ENCODE assay signal across 17 cellular contexts in the genomic region with DNA sequence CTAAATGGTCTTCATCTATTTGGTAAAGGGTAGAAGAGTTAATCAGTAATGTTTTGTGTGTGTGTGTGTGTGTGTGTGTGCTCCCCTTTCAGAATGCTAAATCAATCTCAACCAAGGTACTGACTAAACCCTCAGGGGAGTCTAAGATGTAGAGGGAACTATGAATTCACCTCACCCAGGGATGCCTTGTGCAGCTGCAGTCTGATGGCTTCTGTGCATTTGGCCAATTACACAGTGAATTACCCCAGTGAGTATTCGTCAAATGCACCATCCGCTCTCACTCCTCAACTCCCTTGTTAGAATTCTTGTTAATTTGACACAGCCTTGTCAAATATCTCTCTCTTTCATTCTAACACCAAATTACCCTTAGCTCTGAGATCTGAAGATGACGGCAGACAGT.
DNase-seq lines count a peak whose midpoint lies in the region; ATAC-seq, FAIRE-seq and TF ChIP-seq lines count a peak whose summit lies in the region.
"Had no signal": no experiment of that assay in that cellular context is flagged by ENCODE, and none has a peak within 500 bp of the region (broad histone marks: within the 10 kb centered on the region; RNA-seq: fewer than 3 reads in every experiment).

No MANE protein-coding gene starts in this region.

- H3K4me3 ChIP-seq in neural cell (ENCODE audit: low read length) (peak overlapping the region; percentile 9), endodermal cell (ENCODE audit: low read length) (no peak overlapping the region)
- H3K4me3 ChIP-seq: ascending aorta, upper lobe of right lung had no signal

- no peaks in the 10 kb centered on the region for H3F3A ChIP-seq in neural cell (ENCODE audit: insufficient read depth, low read length, poor library complexity, severe bottlenecking)

- no peak overlapping the region for H3K9ac ChIP-seq in neural cell (ENCODE audit: low read length)
- H3K9ac ChIP-seq in endodermal cell (ENCODE audit: extremely low read depth, low read length, poor library complexity, severe bottlenecking) = no peak overlapping the region

- H4K20me1 ChIP-seq in neural cell (ENCODE audit: insufficient read depth) = no peaks in the 10 kb centered on the region

- no peak overlapping the region for H3K4me3 Mint-ChIP-seq in endodermal cell
- H3K4me3 Mint-ChIP-seq: activated CD4-positive, alpha-beta memory T cell treated with anti-CD3 and anti-CD28 coated beads, Interleukin-2, amount 10 ng/mL, durations not matched to agents 7 days and 5 days; B cell; dendritic cell treated with granulocyte-macrophage colony-stimulating factor and Interleukin-4, amounts not matched to agents 40 ng/mL and 50 ng/mL, for 4 days; naive thymus-derived CD8-positive, alpha-beta T cell had no signal

- no peaks in the 10 kb centered on the region for H3K79me2 ChIP-seq in neural cell (replicated peaks; ENCODE audit: insufficient read depth, low read length)

- H3K4me2 ChIP-seq in neural cell (ENCODE audit: low read length) = no peak overlapping the region

- WGBS in endodermal cell (ENCODE audit: insufficient coverage in 1 of 2, insufficient read length in 1 of 2), 2 experiments = 94 to 95% methylated on average over 2 to 3 of the region's 3 CpGs

- H3K27me3 ChIP-seq in neural cell (ENCODE audit: insufficient read depth, low read depth, low read length) = no peaks in the 10 kb centered on the region
- no peaks in the 10 kb centered on the region for H3K27me3 ChIP-seq in endodermal cell (ENCODE audit: control insufficient read depth, insufficient read depth, low read length, poor library complexity, severe bottlenecking)
- H3K27me3 ChIP-seq: ascending aorta, upper lobe of right lung had no signal

- H3K4me1 Mint-ChIP-seq in endodermal cell = peaks cover 13% of the 10 kb centered on the region
- H3K4me1 Mint-ChIP-seq: activated CD4-positive, alpha-beta memory T cell treated with anti-CD3 and anti-CD28 coated beads, Interleukin-2, amount 10 ng/mL, durations not matched to agents 7 days and 5 days; B cell; naive thymus-derived CD8-positive, alpha-beta T cell had no signal

- peaks cover 18% of the 10 kb centered on the region for H3K9me3 Mint-ChIP-seq in endodermal cell
- H3K9me3 Mint-ChIP-seq: activated CD4-positive, alpha-beta memory T cell treated with anti-CD3 and anti-CD28 coated beads, Interleukin-2, amount 10 ng/mL, durations not matched to agents 7 days and 5 days had no signal

- H2AFZ ChIP-seq in neural cell (ENCODE audit: low read depth, low read length) = no peak overlapping the region

- H3K27me3 Mint-ChIP-seq in endodermal cell (ENCODE audit: insufficient read depth) = no peaks in the 10 kb centered on the region
- H3K27me3 Mint-ChIP-seq: activated CD4-positive, alpha-beta memory T cell treated with anti-CD3 and anti-CD28 coated beads, Interleukin-2, amount 10 ng/mL, durations not matched to agents 7 days and 5 days; B cell; dendritic cell treated with granulocyte-macrophage colony-stimulating factor and Interleukin-4, amounts not matched to agents 40 ng/mL and 50 ng/mL, for 4 days; naive thymus-derived CD8-positive, alpha-beta T cell had no signal

- H3K36me3 Mint-ChIP-seq in endodermal cell (ENCODE audit: low read depth) = no peaks in the 10 kb centered on the region
- H3K36me3 Mint-ChIP-seq: naive thymus-derived CD8-positive, alpha-beta T cell had no signal

- TF ChIP-seq CTCF in neural cell (IDR thresholded peaks at IDR 0.05; ENCODE audit: poor library complexity, severe bottlenecking) = no peak
- no peak for TF ChIP-seq CTCF in endodermal cell (conservative IDR thresholded peaks at IDR 0.05)

- no peaks in the 10 kb centered on the region for H3K9me3 ChIP-seq in neural cell (ENCODE audit: low read length)
- H3K9me3 ChIP-seq in endodermal cell (ENCODE audit: control insufficient read depth, low read length) = peaks cover 8% of the 10 kb centered on the region
- H3K9me3 ChIP-seq: ascending aorta, upper lobe of right lung had no signal

- no peaks in the 10 kb centered on the region for H3K9me2 ChIP-seq in neural cell (ENCODE audit: insufficient read depth, low read length)

- DNase-seq in frontal cortex (ENCODE audit: low spot score in 2 of 2) = no peak
- DNase-seq in NK-92 treated with Interleukin-12 subunit alpha and Interleukin-12 subunit beta, amount 100 ng/mL, for 24 hours (lab: John Stamatoyannopoulos, UW) = no peak
- DNase-seq in endodermal cell = no peak
- no peak for DNase-seq in AG08396 (ENCODE audit: low spot score)
- DNase-seq: activated CD4-positive, alpha-beta memory T cell treated with anti-CD3 and anti-CD28 coated beads, Interleukin-2, amount 10 ng/mL, durations not matched to agents 7 days and 5 days; DMS153; naive thymus-derived CD8-positive, alpha-beta T cell; SIG-M5; stimulated activated CD4-positive, alpha-beta T cell treated with anti-CD3 and anti-CD28 coated beads, Interleukin-4, amount 100 ng/mL, for 1 hour; upper lobe of right lung had no signal

- H3K36me3 ChIP-seq in neural cell (ENCODE audit: insufficient read depth, low read length) (no peaks in the 10 kb centered on the region), endodermal cell (ENCODE audit: control insufficient read depth, insufficient read depth, low read length) (no peaks in the 10 kb centered on the region)
- H3K36me3 ChIP-seq: ascending aorta, upper lobe of right lung had no signal

- peak; percentile 36 for ATAC-seq in GM19025 (IDR thresholded peaks at IDR 0.05; ENCODE audit: low read depth, unreplicated experiment)
- ATAC-seq in GM21737 (IDR thresholded peaks at IDR 0.05; ENCODE audit: unreplicated experiment) = peak; percentile 50
- ATAC-seq in HG03378 (IDR thresholded peaks at IDR 0.05; ENCODE audit: unreplicated experiment) = peak; percentile 36
- ATAC-seq: naive thymus-derived CD8-positive, alpha-beta T cell; upper lobe of right lung had no signal

- no peak for FAIRE-seq in frontal cortex (lab: Jason Lieb, UNC)

- H3K27ac ChIP-seq in neural cell (ENCODE audit: low read length) = peak overlapping the region; percentile 60
- no peak overlapping the region for H3K27ac ChIP-seq in endodermal cell (ENCODE audit: low read depth, low read length)
- H3K27ac ChIP-seq: ascending aorta, upper lobe of right lung had no signal

- peak; percentile 30 for TF ChIP-seq RAD21 in neural cell (conservative IDR thresholded peaks at IDR 0.05)

- peak; percentile 53 for TF ChIP-seq EP300 in neural cell (conservative IDR thresholded peaks at IDR 0.05; ENCODE audit: poor library complexity, severe bottlenecking)

- H3K27ac Mint-ChIP-seq in endodermal cell = no peak overlapping the region
- H3K27ac Mint-ChIP-seq: activated CD4-positive, alpha-beta memory T cell treated with anti-CD3 and anti-CD28 coated beads, Interleukin-2, amount 10 ng/mL, durations not matched to agents 7 days and 5 days; B cell; dendritic cell treated with granulocyte-macrophage colony-stimulating factor and Interleukin-4, amounts not matched to agents 40 ng/mL and 50 ng/mL, for 4 days; naive thymus-derived CD8-positive, alpha-beta T cell had no signal

- H3K4me1 ChIP-seq in endodermal cell (ENCODE audit: control insufficient read depth, insufficient read depth, low read length) = no peaks in the 10 kb centered on the region
- H3K4me1 ChIP-seq: ascending aorta, upper lobe of right lung had no signal

TF ChIP-seq in neural cell, 6 proteins besides CTCF, POLR2A, EP300 and RAD21:
- TF ChIP-seq MXI1 (conservative IDR thresholded peaks at IDR 0.05; ENCODE audit: poor library complexity, severe bottlenecking) (no peak), POLR2AphosphoS5 (IDR thresholded peaks at IDR 0.05) (peak; percentile 69), EZH2 (IDR thresholded peaks at IDR 0.05; ENCODE audit: borderline replicate concordance, insufficient read depth, low read length, poor library complexity, severe bottlenecking) (no peak)
